ENCODE assay signal across 8 cellular contexts in the genomic region with DNA sequence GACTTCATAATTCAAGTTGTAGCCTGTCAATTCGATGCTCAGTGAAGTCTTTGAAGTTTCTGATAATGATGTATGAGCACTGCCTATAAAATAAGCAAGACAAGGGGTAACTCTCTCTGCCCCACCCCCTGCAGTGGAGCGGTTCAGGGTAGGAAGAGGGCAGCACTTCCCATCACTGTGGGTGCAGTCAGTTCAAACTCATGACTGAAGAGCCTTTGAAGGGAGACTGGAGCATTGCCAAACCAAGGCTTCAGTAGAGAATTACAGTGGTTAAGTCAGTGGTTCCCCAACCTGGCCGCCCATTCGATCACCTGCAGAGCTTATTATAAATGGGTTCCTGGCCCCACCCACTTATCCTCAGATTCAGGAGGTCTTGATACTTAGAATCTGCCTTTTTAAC.
DNase-seq lines count a peak whose midpoint lies in the region; ATAC-seq and FAIRE-seq lines count a peak whose summit lies in the region.

No MANE protein-coding gene starts in this region.

- DNase-seq in activated CD4-positive, CD25-positive, alpha-beta regulatory T cell treated with anti-CD3 and anti-CD28 coated beads, Interleukin-2, amount 50 U/mL, for 72 hours, result no peak
- DNase-seq in RCC 7860 (ENCODE audit: low spot score) (peak; percentile 5), NCI-H1436 treated with DMSO at 0.1 percent for 48 hours (lab: John Stamatoyannopoulos, UW) (no peak)
- DNase-seq in activated naive CD8-positive, alpha-beta T cell treated with anti-CD3 and anti-CD28 coated beads, Interleukin-2, amount 50 U/mL, for 24 hours, result peak; percentile 32
- DNase-seq in stimulated activated naive B cell treated with anti-CD40 and anti-IgM and Interleukin-4, amounts not matched to agents 10 μg/mL and 1 μg/mL and 100 μg/mL, for 72 hours, result no peak
- DNase-seq in natural killer cell treated with Interleukin-12 subunit alpha and Interleukin-12 subunit beta and Interleukin-15 and Interleukin-18, amount 100 ng/mL, for 72 hours (ENCODE audit: low spot score), result no peak

- peak; percentile 22 for FAIRE-seq in RCC 7860 (lab: Jason Lieb, UNC)

- peaks cover 2% of the 10 kb centered on the region for H3K36me3 Mint-ChIP-seq in activated naive CD8-positive, alpha-beta T cell treated with anti-CD3 and anti-CD28 coated beads, Interleukin-2, amount 50 U/mL, for 24 hours (ENCODE audit: low read depth)
- no peaks in the 10 kb centered on the region for H3K36me3 Mint-ChIP-seq in stimulated activated naive B cell treated with anti-CD40 and anti-IgM and Interleukin-4, amounts not matched to agents 10 μg/mL and 1 μg/mL and 100 μg/mL, for 72 hours
- no peaks in the 10 kb centered on the region for H3K36me3 Mint-ChIP-seq in natural killer cell treated with Interleukin-12 subunit alpha and Interleukin-12 subunit beta and Interleukin-15 and Interleukin-18, amount 100 ng/mL, for 72 hours

- peaks cover 15% of the 10 kb centered on the region for H3K4me1 Mint-ChIP-seq in activated naive CD8-positive, alpha-beta T cell treated with anti-CD3 and anti-CD28 coated beads, Interleukin-2, amount 50 U/mL, for 24 hours
- H3K4me1 Mint-ChIP-seq in stimulated activated naive B cell treated with anti-CD40 and anti-IgM and Interleukin-4, amounts not matched to agents 10 μg/mL and 1 μg/mL and 100 μg/mL, for 72 hours, result peaks cover 0 to 14% of the 10 kb centered on the region in 2 donors
- H3K4me1 Mint-ChIP-seq in natural killer cell treated with Interleukin-12 subunit alpha and Interleukin-12 subunit beta and Interleukin-15 and Interleukin-18, amount 100 ng/mL, for 72 hours (ENCODE audit: low read depth in 2 of 2), result peaks cover 0 to 2% of the 10 kb centered on the region in 2 donors

- no peak overlapping the region for H3K27ac Mint-ChIP-seq in activated naive CD8-positive, alpha-beta T cell treated with anti-CD3 and anti-CD28 coated beads, Interleukin-2, amount 50 U/mL, for 24 hours
- no peak overlapping the region for H3K27ac Mint-ChIP-seq in stimulated activated naive B cell treated with anti-CD40 and anti-IgM and Interleukin-4, amounts not matched to agents 10 μg/mL and 1 μg/mL and 100 μg/mL, for 72 hours
- no peak overlapping the region for H3K27ac Mint-ChIP-seq in natural killer cell treated with Interleukin-12 subunit alpha and Interleukin-12 subunit beta and Interleukin-15 and Interleukin-18, amount 100 ng/mL, for 72 hours

- no peak overlapping the region for H3K4me3 Mint-ChIP-seq in activated naive CD8-positive, alpha-beta T cell treated with anti-CD3 and anti-CD28 coated beads, Interleukin-2, amount 50 U/mL, for 24 hours
- H3K4me3 Mint-ChIP-seq in stimulated activated naive B cell treated with anti-CD40 and anti-IgM and Interleukin-4, amounts not matched to agents 10 μg/mL and 1 μg/mL and 100 μg/mL, for 72 hours, result no peak overlapping the region
- no peak overlapping the region for H3K4me3 Mint-ChIP-seq in natural killer cell treated with Interleukin-12 subunit alpha and Interleukin-12 subunit beta and Interleukin-15 and Interleukin-18, amount 100 ng/mL, for 72 hours

- peaks cover 32% of the 10 kb centered on the region for H3K27me3 Mint-ChIP-seq in activated naive CD8-positive, alpha-beta T cell treated with anti-CD3 and anti-CD28 coated beads, Interleukin-2, amount 50 U/mL, for 24 hours
- peaks cover 23 to 44% of the 10 kb centered on the region in 2 donors for H3K27me3 Mint-ChIP-seq in stimulated activated naive B cell treated with anti-CD40 and anti-IgM and Interleukin-4, amounts not matched to agents 10 μg/mL and 1 μg/mL and 100 μg/mL, for 72 hours
- H3K27me3 Mint-ChIP-seq in natural killer cell treated with Interleukin-12 subunit alpha and Interleukin-12 subunit beta and Interleukin-15 and Interleukin-18, amount 100 ng/mL, for 72 hours, result peaks cover 20 to 23% of the 10 kb centered on the region in 2 donors

- peak; percentile 62 to 63 for ATAC-seq in activated CD4-positive, CD25-positive, alpha-beta regulatory T cell treated with anti-CD3 and anti-CD28 coated beads, Interleukin-2, amount 50 U/mL, for 24 hours
- peak; percentile 82 for ATAC-seq in activated naive CD8-positive, alpha-beta T cell treated with anti-CD3 and anti-CD28 coated beads, Interleukin-2, amount 50 U/mL, for 24 hours
- peak; percentile 52 to 67 for ATAC-seq in stimulated activated naive B cell treated with anti-CD40 and anti-IgM and Interleukin-4, amounts not matched to agents 10 μg/mL and 1 μg/mL and 100 μg/mL, for 72 hours (replicated peaks)
- no peak for ATAC-seq in natural killer cell treated with Interleukin-12 subunit alpha and Interleukin-12 subunit beta and Interleukin-15 and Interleukin-18, amount 100 ng/mL, for 72 hours
- ATAC-seq in HG03342 (IDR thresholded peaks at IDR 0.05; ENCODE audit: unreplicated experiment), result no peak

- no peaks in the 10 kb centered on the region for H3K9me3 Mint-ChIP-seq in activated naive CD8-positive, alpha-beta T cell treated with anti-CD3 and anti-CD28 coated beads, Interleukin-2, amount 50 U/mL, for 24 hours
- no peaks in the 10 kb centered on the region for H3K9me3 Mint-ChIP-seq in stimulated activated naive B cell treated with anti-CD40 and anti-IgM and Interleukin-4, amounts not matched to agents 10 μg/mL and 1 μg/mL and 100 μg/mL, for 72 hours
- no peaks in the 10 kb centered on the region for H3K9me3 Mint-ChIP-seq in natural killer cell treated with Interleukin-12 subunit alpha and Interleukin-12 subunit beta and Interleukin-15 and Interleukin-18, amount 100 ng/mL, for 72 hours

Comparison
In these comparisons a context has a peak if more than half of its experiments do, and no peak if none do; other contexts are left out.
1. ATAC-seq: peak in activated CD4-positive, CD25-positive, alpha-beta regulatory T cell treated with anti-CD3 and anti-CD28 coated beads, Interleukin-2, amount 50 U/mL, for 24 hours (2 of 2), activated naive CD8-positive, alpha-beta T cell treated with anti-CD3 and anti-CD28 coated beads, Interleukin-2, amount 50 U/mL, for 24 hours (single experiment) and stimulated activated naive B cell treated with anti-CD40 and anti-IgM and Interleukin-4, amounts not matched to agents 10 μg/mL and 1 μg/mL and 100 μg/mL, for 72 hours (2 of 2); none in natural killer cell treated with Interleukin-12 subunit alpha and Interleukin-12 subunit beta and Interleukin-15 and Interleukin-18, amount 100 ng/mL, for 72 hours (0 of 2) and HG03342 (single experiment).
2. DNase-seq: peak in RCC 7860 (single experiment) and activated naive CD8-positive, alpha-beta T cell treated with anti-CD3 and anti-CD28 coated beads, Interleukin-2, amount 50 U/mL, for 24 hours (single experiment); none in activated CD4-positive, CD25-positive, alpha-beta regulatory T cell treated with anti-CD3 and anti-CD28 coated beads, Interleukin-2, amount 50 U/mL, for 72 hours (single experiment), stimulated activated naive B cell treated with anti-CD40 and anti-IgM and Interleukin-4, amounts not matched to agents 10 μg/mL and 1 μg/mL and 100 μg/mL, for 72 hours (single experiment), natural killer cell treated with Interleukin-12 subunit alpha and Interleukin-12 subunit beta and Interleukin-15 and Interleukin-18, amount 100 ng/mL, for 72 hours (single experiment) and NCI-H1436 treated with DMSO at 0.1 percent for 48 hours (single experiment).